20 cellular contexts compared by ENCODE assay signal in genomic region chr1:163398980-163399379, GRCh38.
DNase-seq lines count a peak whose midpoint lies in the region; ATAC-seq, FAIRE-seq and TF ChIP-seq lines count a peak whose summit lies in the region.
"Had no signal": no experiment of that assay in that cellular context is flagged by ENCODE, and none has a peak within 500 bp of the region (broad histone marks: within the 10 kb centered on the region; RNA-seq: fewer than 3 reads in every experiment).

No MANE protein-coding gene starts in this region.

- H2BK20ac ChIP-seq in H1 (ENCODE audit: low read length), result peak overlapping the region; percentile 13

- peak overlapping the region; percentile 10; the same call in 1 of the 2 replicates for H3K18ac ChIP-seq in H1 (ENCODE audit: extremely low read depth, low read length)

- no peak overlapping the region for H3K4ac ChIP-seq in H1 (replicated peaks; ENCODE audit: insufficient read length, low read depth, low read length)

- H3K4me3 ChIP-seq in HUES48 (ENCODE audit: low read depth, low read length), result no peak overlapping the region; the same call in 1 of the 2 replicates
- peak overlapping the region in 1 of 4 experiments; percentile 34; a peak in 1 of 8 replicates for H3K4me3 ChIP-seq in H1 (ENCODE audit: extremely low read depth in 1 of 4, insufficient read depth in 2 of 4, low read depth in 3 of 4, low read length in 4 of 4)
- H3K4me3 ChIP-seq in neural progenitor cell, result no peak overlapping the region
- no peak overlapping the region for H3K4me3 ChIP-seq in dorsolateral prefrontal cortex

- H3K27me3 Mint-ChIP-seq in WTC11 (ENCODE audit: low read depth), result peaks cover 6% of the 10 kb centered on the region; the same call in 1 of the 2 replicates
- peaks cover 2% of the 10 kb centered on the region for H3K27me3 Mint-ChIP-seq in neural progenitor cell (ENCODE audit: insufficient read depth, low read depth)

- H2AK5ac ChIP-seq in H1 (ENCODE audit: low read depth, low read length), result no peak overlapping the region

- no peaks in the 10 kb centered on the region for H3K36me3 ChIP-seq in HUES48 (ENCODE audit: control insufficient read depth, insufficient read depth, low read length)
- no peaks in the 10 kb centered on the region for H3K36me3 ChIP-seq in H1 (ENCODE audit: control insufficient read depth in 2 of 4, insufficient read depth in 4 of 4, low read length in 3 of 4)
- no peaks in the 10 kb centered on the region for H3K36me3 ChIP-seq in neural progenitor cell

- peaks cover 21% of the 10 kb centered on the region for H3K9me3 Mint-ChIP-seq in WTC11
- H3K9me3 Mint-ChIP-seq in neural progenitor cell, result no peaks in the 10 kb centered on the region
- H3K9me3 Mint-ChIP-seq: CD4-positive, alpha-beta T cell; IgD-negative memory B cell had no signal

- TF ChIP-seq CTCF in WTC11 (IDR thresholded peaks at IDR 0.05) (no peak), H1 (IDR thresholded peaks at IDR 0.05; ENCODE audit: control extremely low read depth in 1 of 3, insufficient read depth in 1 of 3, low read depth in 1 of 3, low read length in 3 of 3) (no peak), neural progenitor cell (IDR thresholded peaks at IDR 0.05) (no peak), dorsolateral prefrontal cortex (IDR thresholded peaks at IDR 0.05 in 54 of 56, conservative IDR thresholded peaks at IDR 0.05 in 2 of 56; ENCODE audit: low read depth in 1 of 56, partially characterized antibody in 56 of 56) (no peak)

- peak overlapping the region; percentile 47; the same call in 1 of the 2 replicates for H2BK15ac ChIP-seq in H1 (ENCODE audit: low read length)

- H3K4me3 Mint-ChIP-seq in WTC11 (no peak overlapping the region), neural progenitor cell (no peak overlapping the region)
- H3K4me3 Mint-ChIP-seq: B cell; CD4-positive, alpha-beta T cell; IgD-negative memory B cell had no signal

- H4K91ac ChIP-seq in H1 (replicated peaks; ENCODE audit: insufficient read length, low read length), result peak overlapping the region; percentile 79

- H3K79me2 ChIP-seq in H1 (ENCODE audit: control insufficient read depth in 1 of 2, insufficient read depth in 2 of 2, low read length in 2 of 2) (no peaks in the 10 kb centered on the region), neural progenitor cell (ENCODE audit: low read depth) (no peaks in the 10 kb centered on the region)

- H3K27ac Mint-ChIP-seq in WTC11 (peak overlapping the region; percentile 19; the same call in 1 of the 2 replicates), neural progenitor cell (no peak overlapping the region)
- H3K27ac Mint-ChIP-seq: B cell; CD4-positive, alpha-beta T cell; IgD-negative memory B cell had no signal

- no peaks in the 10 kb centered on the region for H3K23me2 ChIP-seq in H1 (ENCODE audit: low read depth, low read length)

- no peaks in the 10 kb centered on the region for H3K36me3 Mint-ChIP-seq in WTC11
- H3K36me3 Mint-ChIP-seq in neural progenitor cell, result no peaks in the 10 kb centered on the region
- H3K36me3 Mint-ChIP-seq: IgD-negative memory B cell had no signal

- no peak overlapping the region for H3K56ac ChIP-seq in H1 (replicated peaks; ENCODE audit: insufficient read length, low read depth, low read length)

- intact Hi-C loops in dorsolateral prefrontal cortex (cut with DNase I), result no loop called here

- H3K23ac ChIP-seq in H1 (ENCODE audit: insufficient read length), result no peak overlapping the region

- no peaks in the 10 kb centered on the region for H3K79me1 ChIP-seq in H1 (ENCODE audit: low read depth, low read length)

- CTCF ChIA-PET in WTC11 (lab: Charles Lee), result no interaction called here
- CTCF ChIA-PET in H1 (lab: Charles Lee; ENCODE audit: partially characterized antibody), result no interaction called here

- 75% methylated on average over 5 of the region's 5 CpGs; no CpG with 5 or more reads in 1 of the 2 experiments for WGBS in H1 (ENCODE audit: extremely low coverage in 1 of 2, insufficient coverage in 1 of 2, insufficient read length in 1 of 2, insufficient replicate concordance in 2 of 2, low coverage in 1 of 2, low lambda C conversion rate in 2 of 2, missing lambda C conversion rate in 1 of 2), 2 experiments

- DNase-seq in WTC11 (ENCODE audit: low spot score) (no peak), H1 (ENCODE audit: low read depth in 1 of 2, low spot score in 2 of 2) (no peak), neural progenitor cell (ENCODE audit: low spot score) (no peak), D341Med (ENCODE audit: low spot score) (no peak), dorsolateral prefrontal cortex (no peak), NCI-H2029 treated with DMSO at 0.1 percent for 48 hours (lab: John Stamatoyannopoulos, UW) (no peak)
- no peak for DNase-seq in stimulated activated CD4-positive, alpha-beta T cell treated with anti-CD3 and anti-CD28 coated beads, Interleukin-4, amount 100 ng/mL, for 1 hour
- DNase-seq: CD4-positive, alpha-beta T cell; DMS153; DMS79 treated with DMSO at 0.1 percent for 48 hours; EL; H7 had no signal

- TF ChIP-seq POLR2A in H1 (IDR thresholded peaks at IDR 0.05; ENCODE audit: control extremely low read depth in 1 of 2, low read depth in 2 of 2, low read length in 2 of 2), result no peak

- H3K4me1 ChIP-seq in HUES48 (ENCODE audit: control insufficient read depth, insufficient read depth, low read length), result peaks cover 47% of the 10 kb centered on the region
- peaks cover 2 to 14% (median 10%) of the 10 kb centered on the region in 4 experiments; a peak in 4 of 7 replicates for H3K4me1 ChIP-seq in H1 (replicated peaks in 1 of 4; ENCODE audit: control insufficient read depth in 3 of 4, insufficient read depth in 4 of 4, low read length in 3 of 4)
- peaks cover 23% of the 10 kb centered on the region for H3K4me1 ChIP-seq in neural progenitor cell

- no peak overlapping the region for H3K14ac ChIP-seq in H1 (ENCODE audit: insufficient read length)

- H3K4me2 ChIP-seq in H1 (ENCODE audit: insufficient read depth in 1 of 2, low read depth in 2 of 2, low read length in 2 of 2) (no peak overlapping the region), neural progenitor cell (no peak overlapping the region)

- no peak overlapping the region for H2AFZ ChIP-seq in H1 (ENCODE audit: low read length)
- peak overlapping the region; percentile 99 for H2AFZ ChIP-seq in neural progenitor cell (replicated peaks)

- no peak overlapping the region for H4K5ac ChIP-seq in H1 (ENCODE audit: insufficient read length, low read depth, low read length)

- no peak overlapping the region for H4K8ac ChIP-seq in H1 (ENCODE audit: extremely low read depth, insufficient read depth, low read length)

- H3K9ac ChIP-seq in HUES48 (ENCODE audit: low read depth, low read length), result no peak overlapping the region; the same call in 1 of the 2 replicates
- no peak overlapping the region for H3K9ac ChIP-seq in H1 (replicated peaks in 1 of 4; ENCODE audit: extremely low read depth in 1 of 4, low read depth in 3 of 4, low read length in 3 of 4)
- H3K9ac ChIP-seq in neural progenitor cell, result no peak overlapping the region

- no peak for FAIRE-seq in H1 (lab: Jason Lieb, UNC)
- FAIRE-seq: D721Med, G401.6, GM12891, GM19239 had no signal

- no peak for TF ChIP-seq EP300 in H1 (IDR thresholded peaks at IDR 0.05; ENCODE audit: borderline replicate concordance in 1 of 2, low read depth in 2 of 2, low read length in 2 of 2)

- H3K27me3 ChIP-seq in HUES48 (ENCODE audit: control insufficient read depth, insufficient read depth, low read length), result peaks cover 7% of the 10 kb centered on the region
- H3K27me3 ChIP-seq in H1 (replicated peaks in 1 of 4; ENCODE audit: control insufficient read depth in 3 of 4, extremely low read depth in 1 of 4, insufficient read depth in 3 of 4, low read length in 3 of 4), result peaks cover 0 to 2% (median 0%) of the 10 kb centered on the region in 4 experiments; a peak in 1 of 7 replicates
- H3K27me3 ChIP-seq in neural progenitor cell, result peaks cover 30% of the 10 kb centered on the region
- no peaks in the 10 kb centered on the region for H3K27me3 ChIP-seq in dorsolateral prefrontal cortex

- H3K9me3 ChIP-seq in HUES48 (ENCODE audit: control insufficient read depth, insufficient read depth, low read length) (no peaks in the 10 kb centered on the region), H1 (ENCODE audit: insufficient read depth in 2 of 2, low read depth in 1 of 2, low read length in 1 of 2) (no peaks in the 10 kb centered on the region), neural progenitor cell (ENCODE audit: low read depth) (no peaks in the 10 kb centered on the region)

- H4K20me1 ChIP-seq in H1 (replicated peaks in 1 of 2; ENCODE audit: control insufficient read depth in 1 of 2, insufficient read depth in 2 of 2, low read length in 2 of 2) (no peaks in the 10 kb centered on the region), neural progenitor cell (ENCODE audit: low read depth) (no peaks in the 10 kb centered on the region)

- POLR2A ChIA-PET in WTC11 (lab: Charles Lee), result no interaction called here
- POLR2A ChIA-PET in H1 (lab: Charles Lee; ENCODE audit: partially characterized antibody), result no interaction called here

- H3K27ac ChIP-seq in HUES48 (ENCODE audit: low read depth, low read length) (peak overlapping the region; percentile 89), H1 (ENCODE audit: low read depth, low read length) (no peak overlapping the region), neural progenitor cell (no peak overlapping the region), dorsolateral prefrontal cortex (peak overlapping the region in 20 of 59 donors; percentile 2 to 69 (median 34))
- H3K27ac ChIP-seq: HL-60 had no signal

- H3F3A ChIP-seq in neural progenitor cell (ENCODE audit: low read depth), result peaks cover 6% of the 10 kb centered on the region

- no peak for TF ChIP-seq RAD21 in H1 (IDR thresholded peaks at IDR 0.05 in 1 of 2, conservative IDR thresholded peaks at IDR 0.05 in 1 of 2; ENCODE audit: low read depth in 2 of 2, low read length in 2 of 2)

- peak overlapping the region; percentile 20 for H2BK12ac ChIP-seq in H1 (ENCODE audit: low read depth, low read length)

- peak overlapping the region; percentile 71; the same call in 1 of the 2 replicates for H2BK5ac ChIP-seq in H1 (ENCODE audit: low read depth, low read length)

- ATAC-seq in WTC11, result no peak

- peaks cover 63% of the 10 kb centered on the region for H3K4me1 Mint-ChIP-seq in WTC11
- peaks cover 22% of the 10 kb centered on the region for H3K4me1 Mint-ChIP-seq in neural progenitor cell
- H3K4me1 Mint-ChIP-seq: B cell had no signal

- peak overlapping the region; percentile 69 for H2BK120ac ChIP-seq in H1 (replicated peaks; ENCODE audit: low read depth, low read length)

TF ChIP-seq in WTC11, 78 proteins besides CTCF, POLR2A, EP300 and RAD21 (continues in another document):
- TF ChIP-seq ZNF121 (CRISPR knock-in tag; IDR thresholded peaks at IDR 0.05) (no peak), ZNF219 (CRISPR knock-in tag; IDR thresholded peaks at IDR 0.05; ENCODE audit: borderline replicate concordance) (no peak)

TF ChIP-seq in H1, 55 proteins besides CTCF, POLR2A, EP300 and RAD21 (continues in another document):
- TF ChIP-seq CHD1 (IDR thresholded peaks at IDR 0.05; ENCODE audit: low read depth, low read length) (no peak), SIN3A (conservative IDR thresholded peaks at IDR 0.05 in 1 of 2, IDR thresholded peaks at IDR 0.05 in 1 of 2; ENCODE audit: low read depth in 1 of 2, low read length in 2 of 2) (no peak), KDM5A (IDR thresholded peaks at IDR 0.05; ENCODE audit: low read length) (no peak), CBX5 (IDR thresholded peaks at IDR 0.05; ENCODE audit: low read depth, low read length) (no peak), TEAD4 (IDR thresholded peaks at IDR 0.05; ENCODE audit: low read depth, low read length) (no peak), TBP (IDR thresholded peaks at IDR 0.05; ENCODE audit: low read depth, low read length) (no peak)
